ENCODE assay signal across 11 cellular contexts in the genomic region with DNA sequence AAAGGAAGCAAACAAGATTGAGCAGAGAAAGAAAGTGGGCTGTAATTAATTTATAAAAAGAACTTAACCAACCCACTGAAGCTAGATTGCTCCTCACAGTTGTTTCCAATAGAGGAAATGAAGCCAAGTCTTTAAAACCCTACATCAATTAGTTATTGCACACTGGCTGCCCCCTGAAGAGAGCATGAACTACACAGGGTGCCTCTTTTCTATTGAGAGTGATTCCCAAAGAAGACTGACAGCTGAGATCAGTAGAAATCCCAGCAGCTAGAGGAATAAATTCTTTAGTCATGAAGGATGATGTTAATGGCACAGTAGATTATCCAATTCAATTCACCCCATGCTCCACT. TPM values are rescaled to one million over a fixed set of nuclear protein-coding genes. Genes with fewer than 3 reads are reported as not detected.
DNase-seq lines count a peak whose midpoint lies in the region; ATAC-seq lines count a peak whose summit lies in the region.
"Had no signal": no experiment of that assay in that cellular context is flagged by ENCODE, and none has a peak within 500 bp of the region (broad histone marks: within the 10 kb centered on the region; RNA-seq: fewer than 3 reads in every experiment).

No MANE protein-coding gene starts in this region.

- peak; percentile 40 for ATAC-seq in GM21576 (IDR thresholded peaks at IDR 0.05; ENCODE audit: unreplicated experiment)
- peak; percentile 36 for ATAC-seq in HG03457 (IDR thresholded peaks at IDR 0.05; ENCODE audit: unreplicated experiment)
- no peak for ATAC-seq in naive thymus-derived CD8-positive, alpha-beta T cell

- peak overlapping the region; percentile 41 to 80 (median 64) for H3K4me3 Mint-ChIP-seq in naive thymus-derived CD8-positive, alpha-beta T cell

- peaks cover 11 to 25% (median 25%) of the 10 kb centered on the region in 4 donors for H3K4me1 Mint-ChIP-seq in naive thymus-derived CD8-positive, alpha-beta T cell

- H3K27ac Mint-ChIP-seq in naive thymus-derived CD8-positive, alpha-beta T cell: peak overlapping the region; percentile 81 to 96 (median 94)

- H3K27me3 Mint-ChIP-seq in naive thymus-derived CD8-positive, alpha-beta T cell: peaks cover 0 to 1% (median 0%) of the 10 kb centered on the region in 5 donors

- POLR2A ChIA-PET in naive thymus-derived CD8-positive, alpha-beta T cell (lab: Charles Lee): interaction anchor here (1.9 kb wide), 1 partner anchor 8 kb away, joined by 9 read pairs; a partner anchor contains a TSS

- H3K36me3 Mint-ChIP-seq in naive thymus-derived CD8-positive, alpha-beta T cell: peaks cover 0 to 4% (median 3%) of the 10 kb centered on the region in 3 donors

- no peaks in the 10 kb centered on the region for H3K9me3 Mint-ChIP-seq in naive thymus-derived CD8-positive, alpha-beta T cell

- DNase-seq in NOMO-1 treated with DMSO at 0.1 percent for 48 hours (lab: John Stamatoyannopoulos, UW; ENCODE audit: unreplicated experiment) (peak; percentile 71), NOMO-1 treated with dmso at 0.1 percent for 144 hours (lab: John Stamatoyannopoulos, UW; ENCODE audit: unreplicated experiment) (no peak), EL (no peak), mucosa of gallbladder (ENCODE audit: low spot score) (no peak), NCI-H146 (lab: John Stamatoyannopoulos, UW) (no peak)
- no peak for DNase-seq in naive thymus-derived CD8-positive, alpha-beta T cell
- DNase-seq: activated CD4-positive, alpha-beta T cell treated with anti-CD3 and anti-CD28 coated beads for 4 hours; NCI-H69; stimulated activated CD4-positive, alpha-beta T cell treated with anti-CD3 and anti-CD28 coated beads, Interleukin-4, amount 100 ng/mL, for 4 hours had no signal

RNA-seq across cellular contexts. Expression of a gene that starts 8.6 kb away (rescaled TPM):
- 100 to 1,000 TPM; 153 to 164 TPM for total RNA-seq in naive thymus-derived CD8-positive, alpha-beta T cell
- polyA plus RNA-seq in naive thymus-derived CD8-positive, alpha-beta T cell: 10 to 100 TPM; 49.1 to 57.0 (median 54.6) TPM
- 35.7 TPM for total RNA-seq in mucosa of gallbladder

Comparison
In these comparisons a context has a peak if more than half of its experiments do, and no peak if none do; other contexts are left out.
1. ATAC-seq: peak in GM21576 (single experiment) and HG03457 (single experiment); none in naive thymus-derived CD8-positive, alpha-beta T cell (0 of 2).